ENCODE assay signal across 20 cellular contexts in genomic region chr22:23230348-23231068, GRCh38. TPM values are rescaled to one million over a fixed set of nuclear protein-coding genes. Genes with fewer than 3 reads are reported as not detected.
A peak's percentile ranks its signal among the peaks of the same experiment; 100 is the strongest.
DNase-seq lines count a peak whose midpoint lies in the region; ATAC-seq and TF ChIP-seq lines count a peak whose summit lies in the region.
"Had no signal": no experiment of that assay in that cellular context is flagged by ENCODE, and none has a peak within 500 bp of the region (broad histone marks: within the 10 kb centered on the region; RNA-seq: fewer than 3 reads in every experiment).

No MANE protein-coding gene starts in this region.

- H3K9me3 Mint-ChIP-seq in activated naive CD4-positive, alpha-beta T cell treated with anti-CD3 and anti-CD28 coated beads for 36 hours = peaks cover 26% of the 10 kb centered on the region
- peaks cover 20% of the 10 kb centered on the region for H3K9me3 Mint-ChIP-seq in progenitor cell of endocrine pancreas (ENCODE audit: low read depth)

- no peak for TF ChIP-seq CTCF in progenitor cell of endocrine pancreas (IDR thresholded peaks at IDR 0.05; ENCODE audit: unreplicated experiment)

- peak overlapping the region; percentile 28; the same call in 1 of the 2 replicates for H3K4me3 ChIP-seq in iPS-18c (ENCODE audit: insufficient read depth, low read depth, low read length)
- H3K4me3 ChIP-seq: gastrocnemius medialis, right atrium auricular region, SJCRH30 had no signal

- H3K9me3 ChIP-seq in T-helper 17 cell (ENCODE audit: control insufficient read depth, low read length, poor library complexity, severe bottlenecking) = no peaks in the 10 kb centered on the region
- no peaks in the 10 kb centered on the region for H3K9me3 ChIP-seq in iPS-18c (ENCODE audit: control insufficient read depth, insufficient read depth, low read length)

- ATAC-seq in T-helper 17 cell (no peak), GM19452 (IDR thresholded peaks at IDR 0.05; ENCODE audit: unreplicated experiment) (no peak), HG03460 (IDR thresholded peaks at IDR 0.05; ENCODE audit: unreplicated experiment) (no peak)
- ATAC-seq: gastrocnemius medialis, HCT116 had no signal

- no peaks in the 10 kb centered on the region for H3K27me3 Mint-ChIP-seq in activated naive CD4-positive, alpha-beta T cell treated with anti-CD3 and anti-CD28 coated beads for 36 hours (ENCODE audit: low read depth)
- no peaks in the 10 kb centered on the region for H3K27me3 Mint-ChIP-seq in T-helper 17 cell
- no peaks in the 10 kb centered on the region for H3K27me3 Mint-ChIP-seq in progenitor cell of endocrine pancreas
- H3K27me3 Mint-ChIP-seq: activated naive CD4-positive, alpha-beta T cell treated with anti-CD3 and anti-CD28 coated beads, Interleukin-2, amount 10 ng/mL, durations not matched to agents 7 days and 5 days; dendritic cell treated with granulocyte-macrophage colony-stimulating factor and Interleukin-4, amounts not matched to agents 40 ng/mL and 50 ng/mL, for 4 days had no signal

- no peak for DNase-seq in activated naive CD4-positive, alpha-beta T cell treated with anti-CD3 and anti-CD28 coated beads for 36 hours
- DNase-seq in activated naive CD4-positive, alpha-beta T cell treated with anti-CD3 and anti-CD28 coated beads, Interleukin-2, amount 50 U/mL, for 16 hours = no peak
- DNase-seq in T-helper 17 cell = no peak
- no peak for DNase-seq in progenitor cell of endocrine pancreas (ENCODE audit: low spot score, unreplicated experiment)
- no peak for DNase-seq in NCI-H446 treated with DMSO at 0.1 percent for 48 hours (lab: John Stamatoyannopoulos, UW)
- DNase-seq: activated naive CD4-positive, alpha-beta T cell treated with anti-CD3 and anti-CD28 coated beads, Interleukin-2, amount 10 ng/mL, durations not matched to agents 7 days and 5 days; DND-41; erythroblast; gastrocnemius medialis; mesenchymal stem cell; NCI-H187; SJCRH30; T1000 had no signal

- CTCF ChIA-PET in activated naive CD4-positive, alpha-beta T cell treated with anti-CD3 and anti-CD28 coated beads for 36 hours (lab: Charles Lee) = interaction anchor here (1.4 kb wide), 1 partner anchor 52 kb away, joined by 4 read pairs; no protein-coding TSS in a partner anchor

- H3K36me3 Mint-ChIP-seq in activated naive CD4-positive, alpha-beta T cell treated with anti-CD3 and anti-CD28 coated beads for 36 hours (ENCODE audit: low read depth) = peaks cover 35% of the 10 kb centered on the region
- H3K36me3 Mint-ChIP-seq in T-helper 17 cell (ENCODE audit: low read depth) (peaks cover 10% of the 10 kb centered on the region), progenitor cell of endocrine pancreas (ENCODE audit: insufficient read depth) (peaks cover 25% of the 10 kb centered on the region)

- H3K27ac Mint-ChIP-seq in activated naive CD4-positive, alpha-beta T cell treated with anti-CD3 and anti-CD28 coated beads for 36 hours = peak overlapping the region; percentile 33
- H3K27ac Mint-ChIP-seq in T-helper 17 cell (peak overlapping the region; percentile 1), progenitor cell of endocrine pancreas (peak overlapping the region; percentile 8)
- H3K27ac Mint-ChIP-seq: activated naive CD4-positive, alpha-beta T cell treated with anti-CD3 and anti-CD28 coated beads, Interleukin-2, amount 10 ng/mL, durations not matched to agents 7 days and 5 days; dendritic cell treated with granulocyte-macrophage colony-stimulating factor and Interleukin-4, amounts not matched to agents 40 ng/mL and 50 ng/mL, for 4 days had no signal

- H3K4me3 Mint-ChIP-seq in activated naive CD4-positive, alpha-beta T cell treated with anti-CD3 and anti-CD28 coated beads for 36 hours = no peak overlapping the region
- H3K4me3 Mint-ChIP-seq in T-helper 17 cell (no peak overlapping the region), progenitor cell of endocrine pancreas (ENCODE audit: low read depth) (no peak overlapping the region)
- H3K4me3 Mint-ChIP-seq: activated naive CD4-positive, alpha-beta T cell treated with anti-CD3 and anti-CD28 coated beads, Interleukin-2, amount 10 ng/mL, durations not matched to agents 7 days and 5 days; dendritic cell treated with granulocyte-macrophage colony-stimulating factor and Interleukin-4, amounts not matched to agents 40 ng/mL and 50 ng/mL, for 4 days; neural crest cell had no signal

- intact Hi-C loops in activated naive CD4-positive, alpha-beta T cell treated with anti-CD3 and anti-CD28 coated beads for 36 hours (cut with micrococcal nuclease) = no loop called here

- H3K4me1 Mint-ChIP-seq in activated naive CD4-positive, alpha-beta T cell treated with anti-CD3 and anti-CD28 coated beads for 36 hours (ENCODE audit: low read depth) = peaks cover 81% of the 10 kb centered on the region
- H3K4me1 Mint-ChIP-seq in T-helper 17 cell (peaks cover 39% of the 10 kb centered on the region), progenitor cell of endocrine pancreas (ENCODE audit: low read depth) (peaks cover 22% of the 10 kb centered on the region)

RNA-seq across cellular contexts. Expression of gene BCR, which starts 50.2 kb away (rescaled TPM):
- total RNA-seq in activated naive CD4-positive, alpha-beta T cell treated with anti-CD3 and anti-CD28 coated beads for 36 hours = 10 to 100 TPM; 62.3 to 63.3 TPM
- 10 to 100 TPM; 91.8 to 93.2 TPM for total RNA-seq in T-helper 17 cell
- 102 and 106 TPM in 2 replicates for total RNA-seq in progenitor cell of endocrine pancreas
